In genomic region chr7:77524732-77525131, GRCh38 we compare ENCODE assay signal across 13 cellular contexts.
"Had no signal": no experiment of that assay in that cellular context is flagged by ENCODE, and none has a peak within 500 bp of the region (broad histone marks: within the 10 kb centered on the region; RNA-seq: fewer than 3 reads in every experiment).

No MANE protein-coding gene starts in this region.

- H3K27me3 ChIP-seq: body of pancreas, spleen had no signal

- DNase-seq: activated CD4-positive, alpha-beta T cell treated with anti-CD3 and anti-CD28 coated beads for 36 hours; activated CD4-positive, alpha-beta T cell treated with anti-CD3 and anti-CD28 coated beads, Interleukin-2, amount 50 U/mL, for 48 hours; amniotic stem cell; body of pancreas; effector memory CD8-positive, alpha-beta T cell; left cardiac atrium; nephron progenitor cell; nucleus accumbens; spleen; stimulated activated naive B cell treated with anti-CD40 and anti-IgM and Interleukin-4, amounts not matched to agents 10 μg/mL and 1 μg/mL and 100 μg/mL, for 72 hours; T1000 had no signal

- H3K4me1 ChIP-seq: body of pancreas had no signal

- H3K9me3 ChIP-seq: body of pancreas, spleen had no signal

- H3K4me3 ChIP-seq: body of pancreas, lung, spleen had no signal

- H3K27ac ChIP-seq: body of pancreas, spleen had no signal

- H3K36me3 ChIP-seq: spleen had no signal

- ATAC-seq: activated CD4-positive, alpha-beta T cell treated with anti-CD3 and anti-CD28 coated beads for 36 hours; body of pancreas; effector memory CD8-positive, alpha-beta T cell; left cardiac atrium; sciatic nerve; stimulated activated naive B cell treated with anti-CD40 and anti-IgM and Interleukin-4, amounts not matched to agents 10 μg/mL and 1 μg/mL and 100 μg/mL, for 72 hours had no signal
